ENCODE assay signal across 18 cellular contexts in the genomic region with DNA sequence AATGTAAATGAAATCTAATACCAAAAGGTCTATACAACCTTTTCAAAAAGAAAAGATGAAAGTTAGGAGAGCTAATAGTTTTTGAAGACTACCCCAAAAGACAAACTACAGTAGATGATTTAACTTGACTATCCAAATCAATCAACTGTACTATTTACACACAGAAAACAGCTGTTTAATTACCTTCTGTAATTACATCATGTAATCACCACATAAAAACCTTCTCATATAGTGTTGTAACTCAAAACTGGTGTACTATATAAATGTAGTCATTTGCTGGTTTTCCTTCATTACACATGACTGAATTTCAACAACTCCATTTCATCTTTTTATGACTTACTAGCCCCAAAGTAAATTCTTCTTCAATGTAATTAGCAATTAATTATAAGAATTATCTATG.
"Had no signal": no experiment of that assay in that cellular context is flagged by ENCODE, and none has a peak within 500 bp of the region (broad histone marks: within the 10 kb centered on the region; RNA-seq: fewer than 3 reads in every experiment).

No MANE protein-coding gene starts in this region.

- DNase-seq: activated CD4-positive, alpha-beta T cell treated with anti-CD3 and anti-CD28 coated beads, Interleukin-2, amount 10 ng/mL, durations not matched to agents 24 days and 14 days; activated CD8-positive, alpha-beta T cell treated with anti-CD3 and anti-CD28 coated beads for 36 hours; activated naive CD4-positive, alpha-beta T cell treated with Interleukin-2 at 50 U/mL for 16 hours; activated naive CD8-positive, alpha-beta T cell treated with anti-CD3 and anti-CD28 coated beads, Interleukin-2, amount 10 ng/mL, durations not matched to agents 7 days and 5 days; activated T-cell treated with anti-CD3 and anti-CD28 coated beads, Interleukin-2, amount 50 U/mL, for 1 hour; aorta; colonic mucosa; kidney; nucleus accumbens; posterior cingulate gyrus; stimulated activated CD4-positive, alpha-beta T cell treated with anti-CD3 and anti-CD28 coated beads, Interleukin-2, amount 100 ng/mL, for 24 hours; stimulated activated naive CD8-positive, alpha-beta T cell treated with anti-CD3 and anti-CD28 coated beads, Interleukin-15, Interleukin-2, amounts not matched to agents 100 U/mL and 50 U/mL, for 24 hours; substantia nigra; tibial artery had no signal

- H3K4me3 Mint-ChIP-seq: activated CD4-positive, alpha-beta T cell treated with anti-CD3 and anti-CD28 coated beads, Interleukin-2, amount 10 ng/mL, durations not matched to agents 24 days and 14 days; activated CD8-positive, alpha-beta T cell treated with anti-CD3 and anti-CD28 coated beads for 36 hours; activated naive CD8-positive, alpha-beta T cell treated with anti-CD3 and anti-CD28 coated beads, Interleukin-2, amount 10 ng/mL, durations not matched to agents 7 days and 5 days; central memory CD8-positive, alpha-beta T cell; endodermal cell had no signal

- H3K36me3 ChIP-seq: colonic mucosa, tibial artery had no signal

- H3K4me3 ChIP-seq: colonic mucosa, tibial artery had no signal

- H3K27ac ChIP-seq: colonic mucosa, tibial artery had no signal

- H3K9me3 Mint-ChIP-seq: activated CD4-positive, alpha-beta T cell treated with anti-CD3 and anti-CD28 coated beads, Interleukin-2, amount 10 ng/mL, durations not matched to agents 24 days and 14 days; activated CD8-positive, alpha-beta T cell treated with anti-CD3 and anti-CD28 coated beads for 36 hours; activated naive CD8-positive, alpha-beta T cell treated with anti-CD3 and anti-CD28 coated beads, Interleukin-2, amount 10 ng/mL, durations not matched to agents 7 days and 5 days; activated T-helper 2 cell treated with anti-CD3 and anti-CD28 coated beads, Interferon-gamma antibody, Interleukin-2, Interleukin-4, amounts not matched to agents 10 μg/mL and 5 μg/mL and 100 μg/mL, durations not matched to agents 14 hours and 24 hours and 36 hours; central memory CD8-positive, alpha-beta T cell; endodermal cell; nephron had no signal

- H3K27me3 ChIP-seq: colonic mucosa, tibial artery had no signal

- H3K27ac Mint-ChIP-seq: activated CD4-positive, alpha-beta T cell treated with anti-CD3 and anti-CD28 coated beads, Interleukin-2, amount 10 ng/mL, durations not matched to agents 24 days and 14 days; activated CD8-positive, alpha-beta T cell treated with anti-CD3 and anti-CD28 coated beads for 36 hours; activated naive CD8-positive, alpha-beta T cell treated with anti-CD3 and anti-CD28 coated beads, Interleukin-2, amount 10 ng/mL, durations not matched to agents 7 days and 5 days; activated T-helper 2 cell treated with anti-CD3 and anti-CD28 coated beads, Interferon-gamma antibody, Interleukin-2, Interleukin-4, amounts not matched to agents 10 μg/mL and 5 μg/mL and 100 μg/mL, durations not matched to agents 14 hours and 24 hours and 36 hours; endodermal cell had no signal

- H3K9me3 ChIP-seq: colonic mucosa, tibial artery had no signal
